8 cellular contexts compared by ENCODE assay signal in genomic region chr14:30558675-30559555, GRCh38. TPM values are rescaled to one million over a fixed set of nuclear protein-coding genes. Genes with fewer than 3 reads are reported as not detected.
A peak's percentile ranks its signal among the peaks of the same experiment; 100 is the strongest.
DNase-seq lines count a peak whose midpoint lies in the region; TF ChIP-seq lines count a peak whose summit lies in the region.

Gene G2E3 (plus strand): TSS chr14:30559158. CDS start chr14:30581080, 21,922 bp downstream.

- in situ Hi-C loops in endometrial microvascular endothelial cells (cut with HindIII; ENCODE audit: inconsistent ontology term, low pct_unique_long_range_greater_than_20kb, low sequenced_read_pairs), result no loop called here

- H3K36me3 ChIP-seq in mesodermal cell (ENCODE audit: control insufficient read depth, insufficient read depth, low read length), result peaks cover 20% of the 10 kb centered on the region

- 4 to 5% methylated on average over 52 to 60 of the region's 62 CpGs for WGBS in mesodermal cell (ENCODE audit: insufficient coverage in 2 of 2), 2 experiments

- no peaks in the 10 kb centered on the region for H3K9me3 ChIP-seq in mesodermal cell (ENCODE audit: control insufficient read depth, low read length)

- peaks cover 6% of the 10 kb centered on the region for H3K4me1 ChIP-seq in mesodermal cell (ENCODE audit: control insufficient read depth, insufficient read depth, low read length, poor library complexity, severe bottlenecking)

- peak within 1 kb of the TSS; percentile 86 for H3K27ac ChIP-seq in mesodermal cell (ENCODE audit: low read depth, low read length, severe bottlenecking)

- DNase-seq in COLO668 (lab: John Stamatoyannopoulos, UW; ENCODE audit: unreplicated experiment) (peak; percentile 95), GM20000 (ENCODE audit: low spot score) (peak; percentile 90), HS-5 (ENCODE audit: low read depth) (peak; percentile 40), NOMO-1 (lab: John Stamatoyannopoulos, UW; ENCODE audit: unreplicated experiment in 2 of 2) (peak; percentile 85 to 90)
- peak; percentile 32 for DNase-seq in activated CD8-positive, alpha-beta memory T cell treated with anti-CD3 and anti-CD28 coated beads, Interleukin-2, amount 50 U/mL, for 1 hour (ENCODE audit: extremely low read depth)
- DNase-seq in stimulated activated CD8-positive, alpha-beta memory T cell treated with anti-CD3 and anti-CD28 coated beads, Interleukin-15, amount 100 ng/mL, for 4 hours (ENCODE audit: low read depth in 2 of 2), result peak; percentile 73

- peak within 1 kb of the TSS; percentile 93 for H3K4me3 ChIP-seq in mesodermal cell (ENCODE audit: extremely low read depth, insufficient read depth, low read length, poor library complexity, severe bottlenecking)

- TF ChIP-seq CTCF in GM20000 (IDR thresholded peaks at IDR 0.05; ENCODE audit: extremely low read depth, missing control alignments), result no peak

RNA-seq across cellular contexts. Expression of gene G2E3, which starts in this region (rescaled TPM):
- 18.3 TPM for total RNA-seq in endometrial microvascular endothelial cells (ENCODE audit: inconsistent ontology term)
- 34.2 TPM for polyA plus RNA-seq in mesodermal cell (2013, experiment 1 of 2)
- 39.5 TPM for polyA plus RNA-seq in mesodermal cell (2013, experiment 2 of 2)

Comparison
In these comparisons a context has a peak if more than half of its experiments do, and no peak if none do; other contexts are left out.
1. Peak in every context shown above with its lines: DNase-seq, H3K4me3 ChIP-seq and H3K27ac ChIP-seq.
2. DNase-seq: peak in every context shown above with its lines; median percentile 95 in COLO668; 90 in GM20000; 88 in NOMO-1; 73 in stimulated activated CD8-positive, alpha-beta memory T cell treated with anti-CD3 and anti-CD28 coated beads, Interleukin-15, amount 100 ng/mL, for 4 hours; 40 in HS-5; 32 in activated CD8-positive, alpha-beta memory T cell treated with anti-CD3 and anti-CD28 coated beads, Interleukin-2, amount 50 U/mL, for 1 hour.